Comparison of ENCODE assay signal across 8 cellular contexts in genomic region chr13:48233886-48234488, GRCh38. TPM values are rescaled to one million over a fixed set of nuclear protein-coding genes. Genes with fewer than 3 reads are reported as not detected.
DNase-seq lines count a peak whose midpoint lies in the region; ATAC-seq and TF ChIP-seq lines count a peak whose summit lies in the region.

No MANE protein-coding gene starts in this region.

- CTCF ChIA-PET in RWPE1 (lab: Yijun Ruan, JAX): interaction anchor here (1.0 to 1.9 kb wide), 3 partner anchors 108 to 139 kb away, joined by 3 to 16 read pairs (median 6); partner anchors contain the start of gene MED4

- no peak for TF ChIP-seq POLR2A in esophagus squamous epithelium (IDR thresholded peaks at IDR 0.05)

- peak overlapping the region; percentile 91 for H3K27ac ChIP-seq in RWPE1
- peak overlapping the region; percentile 89 to 100 (median 99) for H3K27ac ChIP-seq in esophagus squamous epithelium

- no peaks in the 10 kb centered on the region for H3K9me3 ChIP-seq in esophagus squamous epithelium

- H3K4me1 Mint-ChIP-seq in T-helper 1 cell treated with Interleukin-12 subunit alpha and Interleukin-12 subunit beta and Interleukin-4 antibody, amounts not matched to agents 30 μg/mL and 1 μg/mL, for 36 hours (ENCODE audit: low read depth): peaks cover 37% of the 10 kb centered on the region
- peaks cover 57% of the 10 kb centered on the region for H3K4me1 Mint-ChIP-seq in neural crest cell

- H3K36me3 Mint-ChIP-seq in T-helper 1 cell treated with Interleukin-12 subunit alpha and Interleukin-12 subunit beta and Interleukin-4 antibody, amounts not matched to agents 30 μg/mL and 1 μg/mL, for 36 hours (ENCODE audit: low read depth): peaks cover 26% of the 10 kb centered on the region
- no peaks in the 10 kb centered on the region for H3K36me3 Mint-ChIP-seq in neural crest cell (ENCODE audit: low read depth)

- DNase-seq in T-helper 1 cell (no peak), RWPE1 (ENCODE audit: low spot score) (no peak), esophagus squamous epithelium (lab: John Stamatoyannopoulos, UW) (no peak), neural crest cell (ENCODE audit: low read depth, low spot score) (no peak), NCI-H1930 (lab: John Stamatoyannopoulos, UW) (no peak), NCI-H82 treated with DMSO at 0.1 percent for 48 hours (lab: John Stamatoyannopoulos, UW; ENCODE audit: unreplicated experiment) (no peak)

- no peak for TF ChIP-seq CTCF in RWPE1 (conservative IDR thresholded peaks at IDR 0.05; ENCODE audit: low read depth)
- TF ChIP-seq CTCF in esophagus squamous epithelium (IDR thresholded peaks at IDR 0.05): no peak
- TF ChIP-seq CTCF in neural crest cell (conservative IDR thresholded peaks at IDR 0.05): no peak

- H3K27me3 ChIP-seq in esophagus squamous epithelium: no peaks in the 10 kb centered on the region

- peak overlapping the region; percentile 79 for H3K27ac Mint-ChIP-seq in T-helper 1 cell treated with Interleukin-12 subunit alpha and Interleukin-12 subunit beta and Interleukin-4 antibody, amounts not matched to agents 30 μg/mL and 1 μg/mL, for 36 hours
- H3K27ac Mint-ChIP-seq in neural crest cell (ENCODE audit: unreplicated experiment): peak overlapping the region; percentile 99

- peaks cover 29 to 65% (median 43%) of the 10 kb centered on the region in 3 donors for H3K4me1 ChIP-seq in esophagus squamous epithelium

- H3K9me3 Mint-ChIP-seq in T-helper 1 cell treated with Interleukin-12 subunit alpha and Interleukin-12 subunit beta and Interleukin-4 antibody, amounts not matched to agents 30 μg/mL and 1 μg/mL, for 36 hours: no peaks in the 10 kb centered on the region
- no peaks in the 10 kb centered on the region for H3K9me3 Mint-ChIP-seq in neural crest cell

- 0 to 1% methylated on average over 12 of the region's 12 CpGs for WGBS in esophagus squamous epithelium, 2 donors

- intact Hi-C loops in esophagus squamous epithelium (cut with DNase I): loop anchor here (10.0 kb wide), 2 partner anchors 109 to 341 kb away; no protein-coding TSS in a partner anchor

- H3K36me3 ChIP-seq in esophagus squamous epithelium: peaks cover 0 to 2% (median 0%) of the 10 kb centered on the region in 3 donors

- peak overlapping the region; percentile 59 to 99 (median 87) for H3K4me3 ChIP-seq in esophagus squamous epithelium

- H3K4me3 Mint-ChIP-seq in T-helper 1 cell treated with Interleukin-12 subunit alpha and Interleukin-12 subunit beta and Interleukin-4 antibody, amounts not matched to agents 30 μg/mL and 1 μg/mL, for 36 hours: peak overlapping the region; percentile 90
- H3K4me3 Mint-ChIP-seq in neural crest cell: peak overlapping the region; percentile 96

- H3K27me3 Mint-ChIP-seq in T-helper 1 cell treated with Interleukin-12 subunit alpha and Interleukin-12 subunit beta and Interleukin-4 antibody, amounts not matched to agents 30 μg/mL and 1 μg/mL, for 36 hours (ENCODE audit: low read depth): peaks cover 28% of the 10 kb centered on the region
- peaks cover 3% of the 10 kb centered on the region for H3K27me3 Mint-ChIP-seq in neural crest cell (ENCODE audit: low read depth)

- POLR2A ChIA-PET in RWPE1 (lab: Yijun Ruan, JAX; ENCODE audit: low non-redundant PET): no interaction called here

- ATAC-seq in GM21825 (IDR thresholded peaks at IDR 0.05; ENCODE audit: unreplicated experiment): no peak

RNA-seq across cellular contexts. Expression of gene ITM2B, which starts 1.0 kb away (rescaled TPM):
- 100 to 1,000 TPM; 418 to 554 (median 457) TPM for total RNA-seq in esophagus squamous epithelium
- 126 and 127 TPM in 2 replicates for total RNA-seq in neural crest cell
